1 cellular context compared by ENCODE assay signal in the genomic region with DNA sequence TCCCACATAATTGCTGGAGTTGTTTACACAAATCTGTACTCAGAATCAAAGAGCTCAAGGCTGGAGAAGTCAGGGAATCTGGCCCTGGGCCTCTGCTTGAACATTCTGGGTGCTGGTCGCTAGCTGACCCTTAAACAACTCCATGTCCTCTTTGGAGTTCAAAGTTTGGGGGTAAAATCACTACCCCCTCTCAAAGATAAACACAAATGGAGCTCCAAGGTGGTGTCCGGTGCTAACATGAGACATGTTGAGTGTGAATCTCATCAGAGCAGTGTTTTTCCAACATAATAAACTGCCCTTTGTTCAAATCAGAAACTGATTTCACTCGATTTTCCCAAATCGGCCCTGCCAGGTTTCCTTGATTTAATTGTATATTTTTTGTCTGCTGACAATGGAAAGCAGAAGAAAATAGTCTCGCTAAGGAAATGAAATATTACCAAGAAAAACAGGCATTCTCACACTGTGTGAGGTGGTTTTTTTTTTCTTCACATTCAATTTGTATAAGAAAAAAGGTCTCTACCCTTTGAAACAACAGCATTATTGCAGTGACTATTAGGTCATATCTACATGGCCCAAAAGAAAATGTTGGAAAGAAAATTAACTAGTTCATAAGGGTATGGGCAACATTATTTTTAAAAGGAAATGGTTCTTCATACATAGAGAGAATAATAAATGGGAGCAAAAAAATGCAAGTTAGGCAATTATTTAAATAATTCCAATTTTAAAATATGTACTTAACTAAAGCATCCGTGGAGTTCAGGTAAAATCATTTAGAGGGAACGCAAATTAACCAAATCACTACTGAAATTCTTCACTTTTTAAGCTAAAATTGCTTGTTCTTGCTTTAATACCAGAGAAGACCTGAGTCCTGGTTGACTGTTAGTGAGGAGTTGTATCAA.
TF ChIP-seq lines count a peak whose summit lies in the region.

No MANE protein-coding gene starts in this region.

TF ChIP-seq in HepG2, 621 proteins besides CTCF, POLR2A, EP300 and RAD21 (continued from another document and continues in another):
- TF ChIP-seq, protein P1, sequence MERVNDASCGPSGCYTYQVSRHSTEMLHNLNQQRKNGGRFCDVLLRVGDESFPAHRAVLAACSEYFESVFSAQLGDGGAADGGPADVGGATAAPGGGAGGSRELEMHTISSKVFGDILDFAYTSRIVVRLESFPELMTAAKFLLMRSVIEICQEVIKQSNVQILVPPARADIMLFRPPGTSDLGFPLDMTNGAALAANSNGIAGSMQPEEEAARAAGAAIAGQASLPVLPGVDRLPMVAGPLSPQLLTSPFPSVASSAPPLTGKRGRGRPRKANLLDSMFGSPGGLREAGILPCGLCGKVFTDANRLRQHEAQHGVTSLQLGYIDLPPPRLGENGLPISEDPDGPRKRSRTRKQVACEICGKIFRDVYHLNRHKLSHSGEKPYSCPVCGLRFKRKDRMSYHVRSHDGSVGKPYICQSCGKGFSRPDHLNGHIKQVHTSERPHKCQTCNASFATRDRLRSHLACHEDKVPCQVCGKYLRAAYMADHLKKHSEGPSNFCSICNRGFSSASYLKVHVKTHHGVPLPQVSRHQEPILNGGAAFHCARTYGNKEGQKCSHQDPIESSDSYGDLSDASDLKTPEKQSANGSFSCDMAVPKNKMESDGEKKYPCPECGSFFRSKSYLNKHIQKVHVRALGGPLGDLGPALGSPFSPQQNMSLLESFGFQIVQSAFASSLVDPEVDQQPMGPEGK (CRISPR knock-in tag; IDR thresholded peaks at IDR 0.05) = peak; percentile 92
- TF ChIP-seq TBL1XR1 (IDR thresholded peaks at IDR 0.05; ENCODE audit: borderline replicate concordance, low read length, partially characterized antibody) (no peak), ESRRA (CRISPR knock-in tag; IDR thresholded peaks at IDR 0.05; ENCODE audit: low read depth) (0 out of 2 replicates have a peak, but pooled peaks have one; percentile 52), SP2 (CRISPR knock-in tag; IDR thresholded peaks at IDR 0.05) (no peak), FOXJ3 (CRISPR knock-in tag; IDR thresholded peaks at IDR 0.05; ENCODE audit: borderline replicate concordance) (peak; percentile 88; the same call in 1 of the 2 replicates), REXO4 (CRISPR knock-in tag; IDR thresholded peaks at IDR 0.05; ENCODE audit: borderline replicate concordance) (no peak), MXI1 (IDR thresholded peaks at IDR 0.05; ENCODE audit: borderline replicate concordance, low read depth, low read length) (peak; percentile 48; the same call in 1 of the 3 replicates), RXRA (CRISPR knock-in tag; IDR thresholded peaks at IDR 0.05) (peak; percentile 55; the same call in 1 of the 2 replicates), PHF21A (CRISPR knock-in tag; IDR thresholded peaks at IDR 0.05) (peak; percentile 95), SKI (IDR thresholded peaks at IDR 0.05; ENCODE audit: partially characterized antibody) (peak; percentile 36), ZNF550 (CRISPR knock-in tag; IDR thresholded peaks at IDR 0.05; ENCODE audit: borderline replicate concordance) (no peak), MAFK (conservative IDR thresholded peaks at IDR 0.05 in 1 of 2, IDR thresholded peaks at IDR 0.05 in 1 of 2; ENCODE audit: low read length in 2 of 2) (peak in 1 of 2 experiments; percentile 53; a peak in 3 of 4 replicates), ZKSCAN8 (CRISPR knock-in tag; IDR thresholded peaks at IDR 0.05; ENCODE audit: borderline replicate concordance) (peak; percentile 51; the same call in 1 of the 2 replicates), CREB1 (IDR thresholded peaks at IDR 0.05) (no peak), CREB1 (CRISPR knock-in tag; IDR thresholded peaks at IDR 0.05) (peak; percentile 74), ZMYM4 (CRISPR knock-in tag; IDR thresholded peaks at IDR 0.05) (peak; percentile 57), KAT7 (CRISPR knock-in tag; IDR thresholded peaks at IDR 0.05; ENCODE audit: borderline replicate concordance) (0 out of 2 replicates have a peak, but pooled peaks have one; percentile 50), ZNF251 (CRISPR knock-in tag; IDR thresholded peaks at IDR 0.05) (no peak), BCL6 (CRISPR knock-in tag; IDR thresholded peaks at IDR 0.05) (peak; percentile 87), TEAD3 (CRISPR knock-in tag; optimal IDR thresholded peaks at IDR 0.05; ENCODE audit: borderline replicate concordance) (peak; percentile 68), FOXP1 (IDR thresholded peaks at IDR 0.05) (no peak), FOXP1 (CRISPR knock-in tag; IDR thresholded peaks at IDR 0.05) (peak; percentile 69; the same call in 1 of the 2 replicates), AGO2 (optimal IDR thresholded peaks at IDR 0.05; ENCODE audit: low read depth, low read length) (no peak), HNF4G (IDR thresholded peaks at IDR 0.05; ENCODE audit: borderline replicate concordance, low read depth, low read length) (peak; percentile 89), HNF4G (CRISPR knock-in tag; IDR thresholded peaks at IDR 0.05; ENCODE audit: borderline replicate concordance, low read depth) (peak; percentile 64; the same call in 1 of the 2 replicates), PCBP1 (IDR thresholded peaks at IDR 0.05; ENCODE audit: borderline replicate concordance, low read depth, low read length) (no peak), HNF4A (CRISPR knock-in tag; IDR thresholded peaks at IDR 0.05) (peak; percentile 94), NFYC (CRISPR knock-in tag; IDR thresholded peaks at IDR 0.05) (0 out of 2 replicates have a peak, but pooled peaks have one; percentile 6), ZFP41 (CRISPR knock-in tag; IDR thresholded peaks at IDR 0.05; ENCODE audit: borderline replicate concordance) (no peak), NFIC (IDR thresholded peaks at IDR 0.05; ENCODE audit: low read length) (peak; percentile 81)
- TF ChIP-seq, protein P2, sequence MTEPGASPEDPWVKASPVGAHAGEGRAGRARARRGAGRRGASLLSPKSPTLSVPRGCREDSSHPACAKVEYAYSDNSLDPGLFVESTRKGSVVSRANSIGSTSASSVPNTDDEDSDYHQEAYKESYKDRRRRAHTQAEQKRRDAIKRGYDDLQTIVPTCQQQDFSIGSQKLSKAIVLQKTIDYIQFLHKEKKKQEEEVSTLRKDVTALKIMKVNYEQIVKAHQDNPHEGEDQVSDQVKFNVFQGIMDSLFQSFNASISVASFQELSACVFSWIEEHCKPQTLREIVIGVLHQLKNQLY (CRISPR knock-in tag; IDR thresholded peaks at IDR 0.05) = 0 out of 2 replicates have a peak, but pooled peaks have one; percentile 34
- TF ChIP-seq, protein P3, sequence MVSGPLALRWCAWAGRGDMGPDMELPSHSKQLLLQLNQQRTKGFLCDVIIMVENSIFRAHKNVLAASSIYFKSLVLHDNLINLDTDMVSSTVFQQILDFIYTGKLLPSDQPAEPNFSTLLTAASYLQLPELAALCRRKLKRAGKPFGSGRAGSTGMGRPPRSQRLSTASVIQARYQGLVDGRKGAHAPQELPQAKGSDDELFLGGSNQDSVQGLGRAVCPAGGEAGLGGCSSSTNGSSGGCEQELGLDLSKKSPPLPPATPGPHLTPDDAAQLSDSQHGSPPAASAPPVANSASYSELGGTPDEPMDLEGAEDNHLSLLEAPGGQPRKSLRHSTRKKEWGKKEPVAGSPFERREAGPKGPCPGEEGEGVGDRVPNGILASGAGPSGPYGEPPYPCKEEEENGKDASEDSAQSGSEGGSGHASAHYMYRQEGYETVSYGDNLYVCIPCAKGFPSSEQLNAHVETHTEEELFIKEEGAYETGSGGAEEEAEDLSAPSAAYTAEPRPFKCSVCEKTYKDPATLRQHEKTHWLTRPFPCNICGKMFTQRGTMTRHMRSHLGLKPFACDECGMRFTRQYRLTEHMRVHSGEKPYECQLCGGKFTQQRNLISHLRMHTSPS (CRISPR knock-in tag; IDR thresholded peaks at IDR 0.05; ENCODE audit: low read depth) = no peak
- TF ChIP-seq, protein P4, sequence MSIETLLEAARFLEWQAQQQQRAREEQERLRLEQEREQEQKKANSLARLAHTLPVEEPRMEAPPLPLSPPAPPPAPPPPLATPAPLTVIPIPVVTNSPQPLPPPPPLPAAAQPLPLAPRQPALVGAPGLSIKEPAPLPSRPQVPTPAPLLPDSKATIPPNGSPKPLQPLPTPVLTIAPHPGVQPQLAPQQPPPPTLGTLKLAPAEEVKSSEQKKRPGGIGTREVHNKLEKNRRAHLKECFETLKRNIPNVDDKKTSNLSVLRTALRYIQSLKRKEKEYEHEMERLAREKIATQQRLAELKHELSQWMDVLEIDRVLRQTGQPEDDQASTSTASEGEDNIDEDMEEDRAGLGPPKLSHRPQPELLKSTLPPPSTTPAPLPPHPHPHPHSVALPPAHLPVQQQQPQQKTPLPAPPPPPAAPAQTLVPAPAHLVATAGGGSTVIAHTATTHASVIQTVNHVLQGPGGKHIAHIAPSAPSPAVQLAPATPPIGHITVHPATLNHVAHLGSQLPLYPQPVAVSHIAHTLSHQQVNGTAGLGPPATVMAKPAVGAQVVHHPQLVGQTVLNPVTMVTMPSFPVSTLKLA (IDR thresholded peaks at IDR 0.05) = no peak
- TF ChIP-seq, protein P5, sequence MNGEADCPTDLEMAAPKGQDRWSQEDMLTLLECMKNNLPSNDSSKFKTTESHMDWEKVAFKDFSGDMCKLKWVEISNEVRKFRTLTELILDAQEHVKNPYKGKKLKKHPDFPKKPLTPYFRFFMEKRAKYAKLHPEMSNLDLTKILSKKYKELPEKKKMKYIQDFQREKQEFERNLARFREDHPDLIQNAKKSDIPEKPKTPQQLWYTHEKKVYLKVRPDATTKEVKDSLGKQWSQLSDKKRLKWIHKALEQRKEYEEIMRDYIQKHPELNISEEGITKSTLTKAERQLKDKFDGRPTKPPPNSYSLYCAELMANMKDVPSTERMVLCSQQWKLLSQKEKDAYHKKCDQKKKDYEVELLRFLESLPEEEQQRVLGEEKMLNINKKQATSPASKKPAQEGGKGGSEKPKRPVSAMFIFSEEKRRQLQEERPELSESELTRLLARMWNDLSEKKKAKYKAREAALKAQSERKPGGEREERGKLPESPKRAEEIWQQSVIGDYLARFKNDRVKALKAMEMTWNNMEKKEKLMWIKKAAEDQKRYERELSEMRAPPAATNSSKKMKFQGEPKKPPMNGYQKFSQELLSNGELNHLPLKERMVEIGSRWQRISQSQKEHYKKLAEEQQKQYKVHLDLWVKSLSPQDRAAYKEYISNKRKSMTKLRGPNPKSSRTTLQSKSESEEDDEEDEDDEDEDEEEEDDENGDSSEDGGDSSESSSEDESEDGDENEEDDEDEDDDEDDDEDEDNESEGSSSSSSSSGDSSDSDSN (CRISPR knock-in tag; IDR thresholded peaks at IDR 0.05) = no peak
- TF ChIP-seq, protein P6, sequence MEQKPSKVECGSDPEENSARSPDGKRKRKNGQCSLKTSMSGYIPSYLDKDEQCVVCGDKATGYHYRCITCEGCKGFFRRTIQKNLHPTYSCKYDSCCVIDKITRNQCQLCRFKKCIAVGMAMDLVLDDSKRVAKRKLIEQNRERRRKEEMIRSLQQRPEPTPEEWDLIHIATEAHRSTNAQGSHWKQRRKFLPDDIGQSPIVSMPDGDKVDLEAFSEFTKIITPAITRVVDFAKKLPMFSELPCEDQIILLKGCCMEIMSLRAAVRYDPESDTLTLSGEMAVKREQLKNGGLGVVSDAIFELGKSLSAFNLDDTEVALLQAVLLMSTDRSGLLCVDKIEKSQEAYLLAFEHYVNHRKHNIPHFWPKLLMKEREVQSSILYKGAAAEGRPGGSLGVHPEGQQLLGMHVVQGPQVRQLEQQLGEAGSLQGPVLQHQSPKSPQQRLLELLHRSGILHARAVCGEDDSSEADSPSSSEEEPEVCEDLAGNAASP (CRISPR knock-in tag; IDR thresholded peaks at IDR 0.05; ENCODE audit: borderline replicate concordance) = peak; percentile 61; the same call in 1 of the 2 replicates
- TF ChIP-seq, protein P7, sequence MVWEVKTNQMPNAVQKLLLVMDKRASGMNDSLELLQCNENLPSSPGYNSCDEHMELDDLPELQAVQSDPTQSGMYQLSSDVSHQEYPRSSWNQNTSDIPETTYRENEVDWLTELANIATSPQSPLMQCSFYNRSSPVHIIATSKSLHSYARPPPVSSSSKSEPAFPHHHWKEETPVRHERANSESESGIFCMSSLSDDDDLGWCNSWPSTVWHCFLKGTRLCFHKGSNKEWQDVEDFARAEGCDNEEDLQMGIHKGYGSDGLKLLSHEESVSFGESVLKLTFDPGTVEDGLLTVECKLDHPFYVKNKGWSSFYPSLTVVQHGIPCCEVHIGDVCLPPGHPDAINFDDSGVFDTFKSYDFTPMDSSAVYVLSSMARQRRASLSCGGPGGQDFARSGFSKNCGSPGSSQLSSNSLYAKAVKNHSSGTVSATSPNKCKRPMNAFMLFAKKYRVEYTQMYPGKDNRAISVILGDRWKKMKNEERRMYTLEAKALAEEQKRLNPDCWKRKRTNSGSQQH (CRISPR knock-in tag; IDR thresholded peaks at IDR 0.05; ENCODE audit: low read depth) = no peak
- TF ChIP-seq, protein P8, sequence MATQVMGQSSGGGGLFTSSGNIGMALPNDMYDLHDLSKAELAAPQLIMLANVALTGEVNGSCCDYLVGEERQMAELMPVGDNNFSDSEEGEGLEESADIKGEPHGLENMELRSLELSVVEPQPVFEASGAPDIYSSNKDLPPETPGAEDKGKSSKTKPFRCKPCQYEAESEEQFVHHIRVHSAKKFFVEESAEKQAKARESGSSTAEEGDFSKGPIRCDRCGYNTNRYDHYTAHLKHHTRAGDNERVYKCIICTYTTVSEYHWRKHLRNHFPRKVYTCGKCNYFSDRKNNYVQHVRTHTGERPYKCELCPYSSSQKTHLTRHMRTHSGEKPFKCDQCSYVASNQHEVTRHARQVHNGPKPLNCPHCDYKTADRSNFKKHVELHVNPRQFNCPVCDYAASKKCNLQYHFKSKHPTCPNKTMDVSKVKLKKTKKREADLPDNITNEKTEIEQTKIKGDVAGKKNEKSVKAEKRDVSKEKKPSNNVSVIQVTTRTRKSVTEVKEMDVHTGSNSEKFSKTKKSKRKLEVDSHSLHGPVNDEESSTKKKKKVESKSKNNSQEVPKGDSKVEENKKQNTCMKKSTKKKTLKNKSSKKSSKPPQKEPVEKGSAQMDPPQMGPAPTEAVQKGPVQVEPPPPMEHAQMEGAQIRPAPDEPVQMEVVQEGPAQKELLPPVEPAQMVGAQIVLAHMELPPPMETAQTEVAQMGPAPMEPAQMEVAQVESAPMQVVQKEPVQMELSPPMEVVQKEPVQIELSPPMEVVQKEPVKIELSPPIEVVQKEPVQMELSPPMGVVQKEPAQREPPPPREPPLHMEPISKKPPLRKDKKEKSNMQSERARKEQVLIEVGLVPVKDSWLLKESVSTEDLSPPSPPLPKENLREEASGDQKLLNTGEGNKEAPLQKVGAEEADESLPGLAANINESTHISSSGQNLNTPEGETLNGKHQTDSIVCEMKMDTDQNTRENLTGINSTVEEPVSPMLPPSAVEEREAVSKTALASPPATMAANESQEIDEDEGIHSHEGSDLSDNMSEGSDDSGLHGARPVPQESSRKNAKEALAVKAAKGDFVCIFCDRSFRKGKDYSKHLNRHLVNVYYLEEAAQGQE (IDR thresholded peaks at IDR 0.05; ENCODE audit: borderline replicate concordance in 1 of 2, low read depth in 1 of 2, low read length in 2 of 2) = peak in 1 of 2 experiments; percentile 39; a peak in 1 of 4 replicates
